8 cellular contexts compared by ENCODE assay signal in the genomic region with DNA sequence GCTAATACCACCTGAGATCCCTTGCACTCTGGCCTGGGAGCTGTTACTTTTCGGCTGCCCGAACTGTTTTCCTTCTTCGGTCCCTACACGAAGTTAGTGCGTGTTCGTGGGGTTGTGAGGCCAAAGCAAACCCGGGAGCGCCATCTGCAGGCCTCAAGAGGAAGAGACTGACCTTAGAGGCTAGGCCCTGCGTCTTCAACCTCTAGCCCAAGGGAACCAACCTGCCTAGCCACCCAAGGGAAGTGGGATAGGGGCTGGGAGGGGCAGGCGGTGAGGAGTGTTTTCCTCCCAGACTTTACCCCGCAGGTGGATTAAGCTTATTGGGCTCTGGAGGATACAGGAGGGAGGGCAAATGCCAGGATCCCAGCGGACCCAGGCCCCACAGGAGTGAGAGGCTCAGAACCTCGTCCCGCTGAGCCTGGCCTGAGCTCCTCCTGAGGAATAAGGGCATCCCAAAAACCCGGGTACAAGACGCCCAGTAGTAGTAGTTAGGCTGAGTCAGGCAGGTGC. TPM values are rescaled to one million over a fixed set of nuclear protein-coding genes. Genes with fewer than 3 reads are reported as not detected.
DNase-seq lines count a peak whose midpoint lies in the region; ATAC-seq, FAIRE-seq and TF ChIP-seq lines count a peak whose summit lies in the region.

No MANE protein-coding gene starts in this region.

- peak overlapping the region; percentile 53 for H3K4me3 Mint-ChIP-seq in activated B cell treated with CpG ODN at 0.5 μM for 24 hours

- no peak overlapping the region for H3K9ac ChIP-seq in H1 (replicated peaks in 1 of 4; ENCODE audit: extremely low read depth in 1 of 4, low read depth in 3 of 4, low read length in 3 of 4)

- H2AK5ac ChIP-seq in H1 (ENCODE audit: low read depth, low read length): no peak overlapping the region

- 6% methylated on average over 16 of the region's 16 CpGs; no CpG with 5 or more reads in 1 of the 2 experiments for WGBS in H1 (ENCODE audit: extremely low coverage in 1 of 2, insufficient coverage in 1 of 2, insufficient read length in 1 of 2, insufficient replicate concordance in 2 of 2, low coverage in 1 of 2, low lambda C conversion rate in 2 of 2, missing lambda C conversion rate in 1 of 2), 2 experiments

- no peak for TF ChIP-seq POLR2A in H1 (IDR thresholded peaks at IDR 0.05; ENCODE audit: control extremely low read depth in 1 of 2, low read depth in 2 of 2, low read length in 2 of 2)
- TF ChIP-seq POLR2A in vagina (IDR thresholded peaks at IDR 0.05): no peak

- H3K23ac ChIP-seq in H1 (ENCODE audit: insufficient read length): no peak overlapping the region

- H2BK12ac ChIP-seq in H1 (ENCODE audit: low read depth, low read length): 0 out of 2 replicates have a peak overlapping the region, but pooled peaks have one; percentile 88

- no peak overlapping the region for H2BK20ac ChIP-seq in H1 (ENCODE audit: low read length)

- peaks cover 64% of the 10 kb centered on the region for H3K27me3 Mint-ChIP-seq in activated B cell treated with CpG ODN at 0.5 μM for 24 hours

- no peak overlapping the region for H2AFZ ChIP-seq in H1 (ENCODE audit: low read length)

- H4K8ac ChIP-seq in H1 (ENCODE audit: extremely low read depth, insufficient read depth, low read length): no peak overlapping the region

- no peak overlapping the region for H3K18ac ChIP-seq in H1 (ENCODE audit: extremely low read depth, low read length)

- peak; percentile 86 for FAIRE-seq in H1 (lab: Jason Lieb, UNC)

- no peak overlapping the region for H2BK120ac ChIP-seq in H1 (replicated peaks; ENCODE audit: low read depth, low read length)

- no peaks in the 10 kb centered on the region for H3K9me3 Mint-ChIP-seq in activated B cell treated with CpG ODN at 0.5 μM for 24 hours

- TF ChIP-seq CTCF in activated B cell treated with CpG ODN at 0.5 μM for 24 hours (IDR thresholded peaks at IDR 0.05) (no peak), H1 (IDR thresholded peaks at IDR 0.05; ENCODE audit: control extremely low read depth in 1 of 3, insufficient read depth in 1 of 3, low read depth in 1 of 3, low read length in 3 of 3) (peak; percentile 70 to 84 (median 83)), vagina (IDR thresholded peaks at IDR 0.05) (peak in 2 of 3 experiments; percentile 16 to 17)

- H3K4me1 ChIP-seq in H1 (replicated peaks in 1 of 4; ENCODE audit: control insufficient read depth in 3 of 4, insufficient read depth in 4 of 4, low read length in 3 of 4) (peaks cover 0 to 33% (median 26%) of the 10 kb centered on the region in 4 experiments; a peak in 6 of 7 replicates), vagina (peaks cover 53% of the 10 kb centered on the region)

- in situ Hi-C loops in ACHN (cut with HindIII; ENCODE audit: low pct_ligation_motif_present, low pct_unique_long_range_greater_than_20kb, low sequenced_read_pairs): no loop called here

- H3K4ac ChIP-seq in H1 (replicated peaks; ENCODE audit: insufficient read length, low read depth, low read length): no peak overlapping the region

- no peak overlapping the region for H2BK15ac ChIP-seq in H1 (ENCODE audit: low read length)

- no peak overlapping the region for H4K5ac ChIP-seq in H1 (ENCODE audit: insufficient read length, low read depth, low read length)

- peaks cover 52% of the 10 kb centered on the region for H3K4me1 Mint-ChIP-seq in activated B cell treated with CpG ODN at 0.5 μM for 24 hours

- peak overlapping the region in 1 of 4 experiments; percentile 57; a peak in 3 of 8 replicates for H3K4me3 ChIP-seq in H1 (ENCODE audit: extremely low read depth in 1 of 4, insufficient read depth in 2 of 4, low read depth in 3 of 4, low read length in 4 of 4)
- H3K4me3 ChIP-seq in vagina: no peak overlapping the region

- peaks cover 79 to 94% (median 92%) of the 10 kb centered on the region in 4 experiments for H3K27me3 ChIP-seq in H1 (replicated peaks in 1 of 4; ENCODE audit: control insufficient read depth in 3 of 4, extremely low read depth in 1 of 4, insufficient read depth in 3 of 4, low read length in 3 of 4)
- H3K27me3 ChIP-seq in vagina: peaks cover 31% of the 10 kb centered on the region

- POLR2A ChIA-PET in activated B cell treated with CpG ODN at 0.5 μM for 24 hours (lab: Charles Lee) (no interaction called here), H1 (lab: Charles Lee; ENCODE audit: partially characterized antibody) (interaction anchor here (0.8 to 3.6 kb wide), 7 partner anchors 10 to 183 kb away, joined by 3 to 23 read pairs (median 3); no protein-coding TSS in a partner anchor)

- no peaks in the 10 kb centered on the region for H3K79me1 ChIP-seq in H1 (ENCODE audit: low read depth, low read length)

- no peak overlapping the region for H2BK5ac ChIP-seq in H1 (ENCODE audit: low read depth, low read length)

- no peak overlapping the region for H3K56ac ChIP-seq in H1 (replicated peaks; ENCODE audit: insufficient read length, low read depth, low read length)

- H3K9me3 ChIP-seq in H1 (ENCODE audit: insufficient read depth in 2 of 2, low read depth in 1 of 2, low read length in 1 of 2) (no peaks in the 10 kb centered on the region), vagina (no peaks in the 10 kb centered on the region)

- H3K23me2 ChIP-seq in H1 (ENCODE audit: low read depth, low read length): peaks cover 4% of the 10 kb centered on the region; the same call in 1 of the 2 replicates

- H3K27ac ChIP-seq in H1 (ENCODE audit: low read depth, low read length) (no peak overlapping the region), vagina (no peak overlapping the region)

- no peak overlapping the region for H3K14ac ChIP-seq in H1 (ENCODE audit: insufficient read length)

- peak overlapping the region; percentile 63 to 65; a peak in 3 of 4 replicates for H3K4me2 ChIP-seq in H1 (ENCODE audit: insufficient read depth in 1 of 2, low read depth in 2 of 2, low read length in 2 of 2)

- DNase-seq in ACHN: peak; percentile 87
- DNase-seq in GM03348 (ENCODE audit: low spot score): peak; percentile 73
- peak; percentile 66 for DNase-seq in NCI-H1105 treated with DMSO at 0.1 percent for 48 hours (lab: John Stamatoyannopoulos, UW)
- DNase-seq in activated B cell treated with CpG ODN at 0.5 μM for 24 hours: no peak
- DNase-seq in H1 (ENCODE audit: low read depth in 1 of 2, low spot score in 2 of 2): no peak
- peak; percentile 46 for DNase-seq in mucosa of gallbladder (ENCODE audit: low spot score)
- no peak for DNase-seq in vagina (ENCODE audit: extremely low spot score in 2 of 2)

- H3K27ac Mint-ChIP-seq in activated B cell treated with CpG ODN at 0.5 μM for 24 hours: no peak overlapping the region

- ATAC-seq in activated B cell treated with CpG ODN at 0.5 μM for 24 hours (ENCODE audit: low read depth) (peak; percentile 58), GM21360 (IDR thresholded peaks at IDR 0.05; ENCODE audit: unreplicated experiment) (no peak)

- H3K36me3 ChIP-seq in H1 (ENCODE audit: control insufficient read depth in 2 of 4, insufficient read depth in 4 of 4, low read length in 3 of 4) (peaks cover 0 to 5% (median 0%) of the 10 kb centered on the region in 4 experiments; a peak in 1 of 8 replicates), vagina (no peaks in the 10 kb centered on the region)

- H4K20me1 ChIP-seq in H1 (replicated peaks in 1 of 2; ENCODE audit: control insufficient read depth in 1 of 2, insufficient read depth in 2 of 2, low read length in 2 of 2): peaks cover 24 to 25% of the 10 kb centered on the region in 2 experiments

- no peak for TF ChIP-seq EP300 in H1 (IDR thresholded peaks at IDR 0.05; ENCODE audit: borderline replicate concordance in 1 of 2, low read depth in 2 of 2, low read length in 2 of 2)

- H3K36me3 Mint-ChIP-seq in activated B cell treated with CpG ODN at 0.5 μM for 24 hours (ENCODE audit: low read depth): no peaks in the 10 kb centered on the region

- no peak overlapping the region for H4K91ac ChIP-seq in H1 (replicated peaks; ENCODE audit: insufficient read length, low read length)

- intact Hi-C loops in activated B cell treated with CpG ODN at 0.5 μM for 24 hours (cut with micrococcal nuclease): loop anchor here (1.0 to 10.0 kb wide), 6 partner anchors 72 to 484 kb away; a partner anchor contains a TSS
- intact Hi-C loops in vagina (cut with DNase I): no loop called here

- CTCF ChIA-PET in activated B cell treated with CpG ODN at 0.5 μM for 24 hours (lab: Charles Lee): interaction anchor here (0.7 to 1.9 kb wide), 12 partner anchors 15 to 548 kb away, joined by 3 to 6 read pairs (median 4); no protein-coding TSS in a partner anchor
- CTCF ChIA-PET in H1 (lab: Charles Lee; ENCODE audit: partially characterized antibody): interaction anchor here (0.6 to 7.5 kb wide), 85 partner anchors 8 to 1677 kb away, joined by 3 to 110 read pairs (median 5); a partner anchor contains a TSS

- TF ChIP-seq RAD21 in H1 (IDR thresholded peaks at IDR 0.05 in 1 of 2, conservative IDR thresholded peaks at IDR 0.05 in 1 of 2; ENCODE audit: low read depth in 2 of 2, low read length in 2 of 2): peak; percentile 80

- H3K79me2 ChIP-seq in H1 (ENCODE audit: control insufficient read depth in 1 of 2, insufficient read depth in 2 of 2, low read length in 2 of 2): no peaks in the 10 kb centered on the region

TF ChIP-seq in H1, 55 proteins besides CTCF, POLR2A, EP300 and RAD21:
- TF ChIP-seq BACH1 (IDR thresholded peaks at IDR 0.05; ENCODE audit: low read length) (peak; percentile 66), EGR1 (IDR thresholded peaks at IDR 0.05; ENCODE audit: borderline replicate concordance, low read depth, low read length) (no peak)
TF ChIP-seq in H1: peak in this region for 1.

RNA-seq across cellular contexts. Expression of a gene that starts 1.7 kb away (rescaled TPM):
- total RNA-seq in activated B cell treated with CpG ODN at 0.5 μM for 24 hours: not detected in 2 replicates
- not detected in 2 replicates for total RNA-seq in H1 (2021; fragmentation: NEBNext Ultra II Directional; extraction: Animal tissue kit (Norgen Biotek cat#: 25700))
- 0.02 TPM in 1 of 2 replicates, not detected in the other for polyA plus RNA-seq in H1 (2011; rRNA removed)
- not detected for polyA plus RNA-seq in H1 (2011; cell fraction: cytosol; rRNA removed)
- polyA plus RNA-seq in H1 (2011; cell fraction: nucleus; rRNA removed): not detected
- polyA plus RNA-seq in H1 (2012, experiment 1 of 2): 0.05 TPM in 1 of 4 replicates, not detected in the others
- polyA plus RNA-seq in H1 (2012, experiment 2 of 2): not detected
- polyA plus RNA-seq in H1 (2013, experiment 1 of 2): not detected
- polyA plus RNA-seq in H1 (2013, experiment 2 of 2): 0.06 TPM
- polyA minus RNA-seq in H1 (2011; rRNA and poly(A)+ RNA removed): not detected in 2 replicates
- polyA minus RNA-seq in H1 (2011; cell fraction: cytosol; rRNA and poly(A)+ RNA removed): not detected
- not detected for polyA minus RNA-seq in H1 (2011; cell fraction: nucleus; rRNA and poly(A)+ RNA removed)
- not detected for total RNA-seq in mucosa of gallbladder
- total RNA-seq in vagina: not detected

Comparison
In these comparisons a context has a peak if more than half of its experiments do, and no peak if none do; other contexts are left out.
1. DNase-seq: peak in ACHN (single experiment), GM03348 (single experiment), NCI-H1105 treated with DMSO at 0.1 percent for 48 hours (single experiment) and mucosa of gallbladder (single experiment); none in activated B cell treated with CpG ODN at 0.5 μM for 24 hours (single experiment), H1 (0 of 2) and vagina (0 of 2).